25 cellular contexts compared by ENCODE assay signal in genomic region chr17:61200349-61200735, GRCh38.
DNase-seq lines count a peak whose midpoint lies in the region; ATAC-seq and TF ChIP-seq lines count a peak whose summit lies in the region.
"Had no signal": no experiment of that assay in that cellular context is flagged by ENCODE, and none has a peak within 500 bp of the region (broad histone marks: within the 10 kb centered on the region; RNA-seq: fewer than 3 reads in every experiment).

No MANE protein-coding gene starts in this region.

- POLR2A ChIA-PET in SK-N-SH (lab: Yijun Ruan, JAX) = interaction anchor here (0.5 kb wide), 1 partner anchor 33 kb away, joined by 3 read pairs; no protein-coding TSS in a partner anchor

- no peak overlapping the region for H2AFZ ChIP-seq in SK-N-SH (ENCODE audit: low read depth)

- WGBS in SK-N-SH (ENCODE audit: low lambda C conversion rate) = 86% methylated on average over 8 of the region's 8 CpGs
- 61% methylated on average over 8 of the region's 8 CpGs for WGBS in esophagus muscularis mucosa

- H3K4me1 Mint-ChIP-seq in mesothelial cell of epicardium (peaks cover 68% of the 10 kb centered on the region), type B pancreatic cell (ENCODE audit: unreplicated experiment) (peaks cover 48% of the 10 kb centered on the region)
- H3K4me1 Mint-ChIP-seq: activated CD4-positive, alpha-beta memory T cell treated with anti-CD3 and anti-CD28 coated beads, Interleukin-2, amount 10 ng/mL, durations not matched to agents 7 days and 5 days; B cell; naive B cell had no signal

- H3K27me3 ChIP-seq in SK-N-SH (ENCODE audit: insufficient read depth) (no peaks in the 10 kb centered on the region), esophagus muscularis mucosa (no peaks in the 10 kb centered on the region)
- H3K27me3 ChIP-seq: esophagus squamous epithelium, ovary, uterus had no signal

- DNase-seq in SK-N-SH (no peak), esophagus muscularis mucosa (ENCODE audit: extremely low spot score) (no peak), mesothelial cell of epicardium (ENCODE audit: low spot score in 2 of 2, unreplicated experiment in 2 of 2) (no peak), type B pancreatic cell (ENCODE audit: extremely low spot score, unreplicated experiment) (no peak), iPS-NIHi11 (ENCODE audit: low spot score) (no peak), NCI-H2227 (lab: John Stamatoyannopoulos, UW; ENCODE audit: unreplicated experiment) (no peak)
- DNase-seq: activated CD4-positive, alpha-beta memory T cell treated with anti-CD3 and anti-CD28 coated beads, Interleukin-2, amount 10 ng/mL, durations not matched to agents 7 days and 5 days; cerebellar nuclear complex; effector memory CD4-positive, alpha-beta T cell; esophagus squamous epithelium; mammary epithelial cell; naive B cell; NCI-H187; NK-92 treated with Interleukin-12 subunit alpha and Interleukin-12 subunit beta, amount 100 ng/mL, for 24 hours; ovary; T-helper 9 cell; uterus had no signal

- H3K9ac ChIP-seq in SK-N-SH = peak overlapping the region; percentile 6; the same call in 1 of the 2 replicates
- H3K9ac ChIP-seq: KMS-11 had no signal

- H3K4me3 Mint-ChIP-seq in mesothelial cell of epicardium = no peak overlapping the region
- no peak overlapping the region for H3K4me3 Mint-ChIP-seq in type B pancreatic cell
- H3K4me3 Mint-ChIP-seq: activated CD4-positive, alpha-beta memory T cell treated with anti-CD3 and anti-CD28 coated beads, Interleukin-2, amount 10 ng/mL, durations not matched to agents 7 days and 5 days; B cell; naive B cell; stimulated activated naive CD8-positive, alpha-beta T cell treated with anti-CD3 and anti-CD28 coated beads, Interleukin-15, Interleukin-2, amounts not matched to agents 100 ng/mL and 50 ng/mL, for 24 hours had no signal

- H3K4me1 ChIP-seq in SK-N-SH (ENCODE audit: control insufficient read depth in 1 of 2, insufficient read depth in 2 of 2, low read depth in 1 of 2, low read length in 1 of 2) (peaks cover 18 to 27% of the 10 kb centered on the region in 2 experiments; a peak in 3 of 4 replicates), esophagus muscularis mucosa (peaks cover 3 to 63% (median 56%) of the 10 kb centered on the region in 4 donors)
- H3K4me1 ChIP-seq: HAP-1, uterus had no signal

- peak overlapping the region; percentile 89 for H3K27ac Mint-ChIP-seq in mesothelial cell of epicardium
- peak overlapping the region; percentile 74 for H3K27ac Mint-ChIP-seq in type B pancreatic cell
- H3K27ac Mint-ChIP-seq: activated CD4-positive, alpha-beta memory T cell treated with anti-CD3 and anti-CD28 coated beads, Interleukin-2, amount 10 ng/mL, durations not matched to agents 7 days and 5 days; B cell; stimulated activated naive CD8-positive, alpha-beta T cell treated with anti-CD3 and anti-CD28 coated beads, Interleukin-15, Interleukin-2, amounts not matched to agents 100 ng/mL and 50 ng/mL, for 24 hours had no signal

- H3K27ac ChIP-seq in SK-N-SH (ENCODE audit: low read depth in 2 of 2, low read length in 1 of 2) (peak overlapping the region; percentile 53 to 90; a peak in 3 of 4 replicates), esophagus muscularis mucosa (replicated peaks in 1 of 4) (peak overlapping the region; percentile 68 to 78 (median 72))
- H3K27ac ChIP-seq: 22Rv1, KMS-11, ovary had no signal

- no peak for TF ChIP-seq RAD21 in SK-N-SH (IDR thresholded peaks at IDR 0.05; ENCODE audit: low read length)

- no peaks in the 10 kb centered on the region for H3K27me3 Mint-ChIP-seq in mesothelial cell of epicardium (ENCODE audit: low read depth)
- no peaks in the 10 kb centered on the region for H3K27me3 Mint-ChIP-seq in type B pancreatic cell
- H3K27me3 Mint-ChIP-seq: activated CD4-positive, alpha-beta memory T cell treated with anti-CD3 and anti-CD28 coated beads, Interleukin-2, amount 10 ng/mL, durations not matched to agents 7 days and 5 days; B cell; naive B cell; stimulated activated naive CD8-positive, alpha-beta T cell treated with anti-CD3 and anti-CD28 coated beads, Interleukin-15, Interleukin-2, amounts not matched to agents 100 ng/mL and 50 ng/mL, for 24 hours had no signal

- no peak overlapping the region for H3K4me3 ChIP-seq in SK-N-SH (ENCODE audit: low read depth in 2 of 2, low read length in 1 of 2)
- H3K4me3 ChIP-seq in esophagus muscularis mucosa = no peak overlapping the region
- H3K4me3 ChIP-seq: esophagus squamous epithelium, HAP-1, ovary, skin epidermis, uterus had no signal

- H3K9me3 ChIP-seq in SK-N-SH (no peaks in the 10 kb centered on the region), esophagus muscularis mucosa (no peaks in the 10 kb centered on the region)
- H3K9me3 ChIP-seq: esophagus squamous epithelium, HAP-1, ovary, uterus had no signal

- no peaks in the 10 kb centered on the region for H3K79me2 ChIP-seq in SK-N-SH (ENCODE audit: insufficient read depth)

- no peaks in the 10 kb centered on the region for H4K20me1 ChIP-seq in SK-N-SH (ENCODE audit: insufficient read depth)

- intact Hi-C loops in esophagus muscularis mucosa (cut with DNase I) = loop anchor here (5.0 kb wide), 1 partner anchor 52 kb away; no protein-coding TSS in a partner anchor

- CTCF ChIA-PET in SK-N-SH (lab: Yijun Ruan, JAX) = interaction anchor here (1.0 to 1.9 kb wide), 2 partner anchors 10 to 39 kb away, joined by 3 to 9 read pairs; no protein-coding TSS in a partner anchor

- H3K36me3 Mint-ChIP-seq in mesothelial cell of epicardium = peaks cover 1% of the 10 kb centered on the region
- H3K36me3 Mint-ChIP-seq in type B pancreatic cell = no peaks in the 10 kb centered on the region

- H3K9me2 ChIP-seq in SK-N-SH = no peaks in the 10 kb centered on the region

- peak overlapping the region; percentile 43; the same call in 1 of the 2 replicates for H3K4me2 ChIP-seq in SK-N-SH
- H3K4me2 ChIP-seq: KMS-11 had no signal

- H3K9me3 Mint-ChIP-seq in mesothelial cell of epicardium (no peaks in the 10 kb centered on the region), type B pancreatic cell (no peaks in the 10 kb centered on the region)
- H3K9me3 Mint-ChIP-seq: activated CD4-positive, alpha-beta memory T cell treated with anti-CD3 and anti-CD28 coated beads, Interleukin-2, amount 10 ng/mL, durations not matched to agents 7 days and 5 days; naive B cell; stimulated activated naive CD8-positive, alpha-beta T cell treated with anti-CD3 and anti-CD28 coated beads, Interleukin-15, Interleukin-2, amounts not matched to agents 100 ng/mL and 50 ng/mL, for 24 hours had no signal

- no peak for TF ChIP-seq POLR2A in esophagus muscularis mucosa (IDR thresholded peaks at IDR 0.05; ENCODE audit: low read depth)

- H3K36me3 ChIP-seq in SK-N-SH (replicated peaks in 1 of 2; ENCODE audit: control insufficient read depth in 1 of 2, insufficient read depth in 2 of 2, low read length in 1 of 2) (no peaks in the 10 kb centered on the region), esophagus muscularis mucosa (no peaks in the 10 kb centered on the region)
- H3K36me3 ChIP-seq: esophagus squamous epithelium, HAP-1, ovary, uterus had no signal

- TF ChIP-seq CTCF in SK-N-SH (IDR thresholded peaks at IDR 0.05) = no peak
- no peak for TF ChIP-seq CTCF in esophagus muscularis mucosa (IDR thresholded peaks at IDR 0.05)
- no peak for TF ChIP-seq CTCF in mesothelial cell of epicardium (IDR thresholded peaks at IDR 0.05; ENCODE audit: unreplicated experiment)
- no peak for TF ChIP-seq CTCF in type B pancreatic cell (conservative IDR thresholded peaks at IDR 0.05)

- TF ChIP-seq EP300 in SK-N-SH (IDR thresholded peaks at IDR 0.05; ENCODE audit: borderline replicate concordance in 1 of 2, low read depth in 1 of 2, low read length in 1 of 2) = no peak
- TF ChIP-seq EP300 in esophagus muscularis mucosa (IDR thresholded peaks at IDR 0.05) = no peak

- no peak for ATAC-seq in SK-N-SH treated with all-trans-retinoic acid at 6 μM for 48 hours
- ATAC-seq in GM18907 (IDR thresholded peaks at IDR 0.05; ENCODE audit: unreplicated experiment) = no peak

- peaks cover 23% of the 10 kb centered on the region for H3F3A ChIP-seq in SK-N-SH (replicated peaks; ENCODE audit: insufficient read depth)

TF ChIP-seq in SK-N-SH, 30 proteins besides CTCF, POLR2A, EP300 and RAD21 (continues in another document):
- TF ChIP-seq, protein P1, sequence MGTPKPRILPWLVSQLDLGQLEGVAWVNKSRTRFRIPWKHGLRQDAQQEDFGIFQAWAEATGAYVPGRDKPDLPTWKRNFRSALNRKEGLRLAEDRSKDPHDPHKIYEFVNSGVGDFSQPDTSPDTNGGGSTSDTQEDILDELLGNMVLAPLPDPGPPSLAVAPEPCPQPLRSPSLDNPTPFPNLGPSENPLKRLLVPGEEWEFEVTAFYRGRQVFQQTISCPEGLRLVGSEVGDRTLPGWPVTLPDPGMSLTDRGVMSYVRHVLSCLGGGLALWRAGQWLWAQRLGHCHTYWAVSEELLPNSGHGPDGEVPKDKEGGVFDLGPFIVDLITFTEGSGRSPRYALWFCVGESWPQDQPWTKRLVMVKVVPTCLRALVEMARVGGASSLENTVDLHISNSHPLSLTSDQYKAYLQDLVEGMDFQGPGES (IDR thresholded peaks at IDR 0.05; ENCODE audit: low read depth, low read length) = no peak
- TF ChIP-seq FOSL2 (IDR thresholded peaks at IDR 0.05; ENCODE audit: borderline replicate concordance, low read depth) (no peak), RCOR1 (IDR thresholded peaks at IDR 0.05; ENCODE audit: low read length) (no peak), MAX (IDR thresholded peaks at IDR 0.05; ENCODE audit: low read depth) (no peak), FOXJ3 (CRISPR knock-in tag; IDR thresholded peaks at IDR 0.05) (no peak)

TF ChIP-seq in SK-N-SH treated with all-trans-retinoic acid at 6 μM for 48 hours, 23 proteins besides CTCF, POLR2A, EP300 and RAD21:
- TF ChIP-seq CREB5 (CRISPR knock-in tag; IDR thresholded peaks at IDR 0.05; ENCODE audit: low read depth) = no peak
TF ChIP-seq in SK-N-SH treated with all-trans-retinoic acid at 6 μM for 48 hours: peak in this region for 0.
